In the genomic region with DNA sequence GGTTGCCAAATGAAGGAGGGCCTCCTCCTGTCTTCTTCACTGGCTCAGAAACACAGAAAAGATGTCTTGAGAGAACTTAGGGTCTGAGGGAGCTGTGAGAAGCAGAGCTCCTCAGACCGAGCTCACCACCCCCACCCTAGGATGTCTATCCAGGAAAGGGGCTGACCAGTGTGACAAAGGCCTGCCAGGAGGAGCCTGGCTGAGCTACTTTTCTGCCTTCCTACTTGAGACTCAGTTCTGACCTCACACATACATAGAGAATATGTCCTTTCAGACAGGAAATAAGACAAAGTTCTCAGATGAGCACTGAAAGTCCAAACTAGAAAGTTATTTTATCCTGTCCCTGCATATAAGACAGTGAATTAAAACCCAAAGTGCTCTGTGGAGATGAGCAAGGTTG, we compare ENCODE assay signal across 1 cellular context.
TF ChIP-seq lines count a peak whose summit lies in the region.

No MANE protein-coding gene starts in this region.

TF ChIP-seq in GM12878, 131 proteins besides CTCF, POLR2A, EP300 and RAD21:
- TF ChIP-seq IRF4 (IDR thresholded peaks at IDR 0.05; ENCODE audit: low read depth, low read length) = no peak
- TF ChIP-seq GATAD2B (conservative IDR thresholded peaks at IDR 0.05; ENCODE audit: low read depth) = no peak
- TF ChIP-seq MXI1 (IDR thresholded peaks at IDR 0.05; ENCODE audit: low read depth, low read length) = no peak
- TF ChIP-seq RBBP5 (conservative IDR thresholded peaks at IDR 0.05) = no peak
